Comparison of ENCODE assay signal across 24 cellular contexts in genomic region chr6:90695316-90695715, GRCh38.
"Had no signal": no experiment of that assay in that cellular context is flagged by ENCODE, and none has a peak within 500 bp of the region (broad histone marks: within the 10 kb centered on the region; RNA-seq: fewer than 3 reads in every experiment).

No MANE protein-coding gene starts in this region.

- DNase-seq: activated CD4-positive, alpha-beta T cell treated with anti-CD3 and anti-CD28 coated beads, Interleukin-2, amount 10 ng/mL, durations not matched to agents 7 days and 5 days; activated CD8-positive, alpha-beta memory T cell treated with anti-CD3 and anti-CD28 coated beads, Interleukin-2, amount 10 ng/mL, durations not matched to agents 7 days and 5 days; activated CD8-positive, alpha-beta T cell treated with anti-CD3 and anti-CD28 coated beads for 36 hours; activated gamma-delta T cell; aorta; erythroblast; foreskin fibroblast; heart right ventricle; islet precursor cell; left cardiac atrium; ovary; stimulated activated CD4-positive, alpha-beta T cell treated with anti-CD3 and anti-CD28 coated beads, Interleukin-4, amount 100 ng/mL, for 1 hour; stimulated activated naive CD4-positive, alpha-beta T cell had no signal

- H3K27ac ChIP-seq: heart right ventricle, neutrophil, ovary, prostate gland, thoracic aorta, vagina had no signal

- H3K4me3 Mint-ChIP-seq: activated CD4-positive, alpha-beta T cell treated with anti-CD3 and anti-CD28 coated beads, Interleukin-2, amount 10 ng/mL, durations not matched to agents 7 days and 5 days; activated CD8-positive, alpha-beta memory T cell treated with anti-CD3 and anti-CD28 coated beads, Interleukin-2, amount 10 ng/mL, durations not matched to agents 7 days and 5 days; activated CD8-positive, alpha-beta T cell treated with anti-CD3 and anti-CD28 coated beads for 36 hours; activated naive CD4-positive, alpha-beta T cell treated with anti-CD3 and anti-CD28 coated beads, Interleukin-2, amount 50 U/mL, for 24 hours; activated T-helper 1 cell treated with anti-CD3 and anti-CD28 coated beads, Interleukin-12 subunit alpha, Interleukin-12 subunit beta, Interleukin-2, Interleukin-4 antibody, amounts not matched to agents 30 ng/mL and 10 ng/mL and 1 ng/mL, durations not matched to agents 14 hours and 24 hours and 36 hours; brain; memory B cell; nephron; type B pancreatic cell had no signal

- H3K4me1 ChIP-seq: heart right ventricle, prostate gland, vagina had no signal

- H3K9me3 Mint-ChIP-seq: activated CD4-positive, alpha-beta T cell treated with anti-CD3 and anti-CD28 coated beads, Interleukin-2, amount 10 ng/mL, durations not matched to agents 7 days and 5 days; activated CD8-positive, alpha-beta T cell treated with anti-CD3 and anti-CD28 coated beads for 36 hours; activated naive CD4-positive, alpha-beta T cell treated with anti-CD3 and anti-CD28 coated beads, Interleukin-2, amount 50 U/mL, for 24 hours; activated T-helper 1 cell treated with anti-CD3 and anti-CD28 coated beads, Interleukin-12 subunit alpha, Interleukin-12 subunit beta, Interleukin-2, Interleukin-4 antibody, amounts not matched to agents 30 ng/mL and 10 ng/mL and 1 ng/mL, durations not matched to agents 14 hours and 24 hours and 36 hours; nephron; type B pancreatic cell had no signal

- H3K27ac Mint-ChIP-seq: activated CD4-positive, alpha-beta T cell treated with anti-CD3 and anti-CD28 coated beads, Interleukin-2, amount 10 ng/mL, durations not matched to agents 7 days and 5 days; activated CD8-positive, alpha-beta memory T cell treated with anti-CD3 and anti-CD28 coated beads, Interleukin-2, amount 10 ng/mL, durations not matched to agents 7 days and 5 days; activated CD8-positive, alpha-beta T cell treated with anti-CD3 and anti-CD28 coated beads for 36 hours; activated naive CD4-positive, alpha-beta T cell treated with anti-CD3 and anti-CD28 coated beads, Interleukin-2, amount 50 U/mL, for 24 hours; activated T-helper 1 cell treated with anti-CD3 and anti-CD28 coated beads, Interleukin-12 subunit alpha, Interleukin-12 subunit beta, Interleukin-2, Interleukin-4 antibody, amounts not matched to agents 30 ng/mL and 10 ng/mL and 1 ng/mL, durations not matched to agents 14 hours and 24 hours and 36 hours; brain; memory B cell; nephron; type B pancreatic cell had no signal

- H3K36me3 ChIP-seq: heart right ventricle, neutrophil, ovary, prostate gland, thoracic aorta, vagina had no signal

- H3K4me1 Mint-ChIP-seq: activated CD4-positive, alpha-beta T cell treated with anti-CD3 and anti-CD28 coated beads, Interleukin-2, amount 10 ng/mL, durations not matched to agents 7 days and 5 days; activated CD8-positive, alpha-beta memory T cell treated with anti-CD3 and anti-CD28 coated beads, Interleukin-2, amount 10 ng/mL, durations not matched to agents 7 days and 5 days; activated naive CD4-positive, alpha-beta T cell treated with anti-CD3 and anti-CD28 coated beads, Interleukin-2, amount 50 U/mL, for 24 hours; brain; memory B cell had no signal

- H3K36me3 Mint-ChIP-seq: activated CD8-positive, alpha-beta memory T cell treated with anti-CD3 and anti-CD28 coated beads, Interleukin-2, amount 10 ng/mL, durations not matched to agents 7 days and 5 days; activated naive CD4-positive, alpha-beta T cell treated with anti-CD3 and anti-CD28 coated beads, Interleukin-2, amount 50 U/mL, for 24 hours; brain; memory B cell; type B pancreatic cell had no signal

- H3K9me3 ChIP-seq: neutrophil, ovary, prostate gland, thoracic aorta, vagina had no signal

- H3K4me3 ChIP-seq: heart right ventricle, ovary, prostate gland, thoracic aorta, vagina had no signal

- ATAC-seq: activated CD4-positive, CD25-positive, alpha-beta regulatory T cell treated with anti-CD3 and anti-CD28 coated beads, Interleukin-2, amount 50 U/mL, for 24 hours; activated CD8-positive, alpha-beta memory T cell treated with anti-CD3 and anti-CD28 coated beads, Interleukin-2, amount 10 ng/mL, durations not matched to agents 7 days and 5 days; activated CD8-positive, alpha-beta T cell treated with anti-CD3 and anti-CD28 coated beads for 36 hours; heart right ventricle; left cardiac atrium had no signal

- H3K27me3 ChIP-seq: neutrophil, ovary, vagina had no signal
